In the genomic region with DNA sequence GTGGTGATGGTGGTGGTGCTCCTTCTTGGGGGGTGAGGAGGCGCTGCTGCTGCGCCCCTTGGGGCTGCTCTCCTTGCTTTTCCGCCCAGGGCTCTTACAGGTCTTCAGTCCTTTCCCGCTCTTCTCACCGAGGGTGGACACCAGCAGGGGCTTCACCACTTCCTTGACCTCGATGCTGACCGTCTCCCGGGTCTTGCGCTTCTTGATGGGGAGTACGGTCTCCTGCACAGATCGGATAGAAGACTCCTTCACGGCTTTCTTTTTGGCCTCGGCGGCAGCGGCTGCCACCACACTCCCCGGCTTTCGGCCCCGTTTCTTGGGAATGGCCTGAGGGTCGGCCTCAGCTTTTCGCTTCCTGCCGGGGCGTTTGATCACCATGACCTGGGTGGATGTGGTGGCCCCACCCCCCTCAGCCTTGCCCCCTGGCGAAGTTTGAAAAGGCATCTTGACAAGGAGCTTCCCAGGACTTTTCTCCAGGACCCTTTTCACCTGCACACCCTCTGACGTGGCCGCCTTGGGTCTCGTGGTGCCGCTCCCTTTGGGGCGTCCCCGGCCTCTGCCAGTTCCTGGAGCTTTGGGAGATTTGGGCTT, we compare ENCODE assay signal across 28 cellular contexts.
"Had no signal": no experiment of that assay in that cellular context is flagged by ENCODE, and none has a peak within 500 bp of the region (broad histone marks: within the 10 kb centered on the region; RNA-seq: fewer than 3 reads in every experiment).

No MANE protein-coding gene starts in this region.

- H3K4me3 Mint-ChIP-seq: activated naive CD4-positive, alpha-beta T cell treated with anti-CD3 and anti-CD28 coated beads for 36 hours; activated naive CD8-positive, alpha-beta T cell treated with anti-CD3 and anti-CD28 coated beads, Interleukin-2, amount 10 ng/mL, durations not matched to agents 7 days and 5 days; dendritic cell treated with granulocyte-macrophage colony-stimulating factor and Interleukin-4, amounts not matched to agents 40 ng/mL and 50 ng/mL, for 4 days; mesothelial cell of epicardium; nephron progenitor cell; T-helper 17 cell had no signal

- FAIRE-seq: urothelium cell line had no signal

- H3K4me1 Mint-ChIP-seq: mesothelial cell of epicardium, T-helper 17 cell had no signal

- H3K4me1 ChIP-seq: psoas muscle had no signal

- H3K9me3 Mint-ChIP-seq: activated naive CD4-positive, alpha-beta T cell treated with anti-CD3 and anti-CD28 coated beads for 36 hours; activated naive CD8-positive, alpha-beta T cell treated with anti-CD3 and anti-CD28 coated beads, Interleukin-2, amount 10 ng/mL, durations not matched to agents 7 days and 5 days; dendritic cell treated with granulocyte-macrophage colony-stimulating factor and Interleukin-4, amounts not matched to agents 40 ng/mL and 50 ng/mL, for 4 days; naive B cell had no signal

- H3K36me3 Mint-ChIP-seq: activated naive CD8-positive, alpha-beta T cell treated with anti-CD3 and anti-CD28 coated beads, Interleukin-2, amount 10 ng/mL, durations not matched to agents 7 days and 5 days; naive B cell had no signal

- H3K27me3 Mint-ChIP-seq: activated naive CD8-positive, alpha-beta T cell treated with anti-CD3 and anti-CD28 coated beads, Interleukin-2, amount 10 ng/mL, durations not matched to agents 7 days and 5 days; dendritic cell treated with granulocyte-macrophage colony-stimulating factor and Interleukin-4, amounts not matched to agents 40 ng/mL and 50 ng/mL, for 4 days; naive B cell; T-helper 17 cell had no signal

- H3K27ac Mint-ChIP-seq: activated naive CD4-positive, alpha-beta T cell treated with anti-CD3 and anti-CD28 coated beads for 36 hours; activated naive CD8-positive, alpha-beta T cell treated with anti-CD3 and anti-CD28 coated beads, Interleukin-2, amount 10 ng/mL, durations not matched to agents 7 days and 5 days; dendritic cell treated with granulocyte-macrophage colony-stimulating factor and Interleukin-4, amounts not matched to agents 40 ng/mL and 50 ng/mL, for 4 days; mesothelial cell of epicardium; nephron progenitor cell had no signal

- H3K36me3 ChIP-seq: brain microvascular endothelial cell, ovary had no signal

- H3K27ac ChIP-seq: brain microvascular endothelial cell, epithelial cell of prostate, esophagus squamous epithelium, hepatocyte, neutrophil, ovary, psoas muscle, WERI-Rb-1 had no signal

- H3K27me3 ChIP-seq: brain microvascular endothelial cell, esophagus squamous epithelium, hepatocyte, neutrophil, ovary, testis had no signal

- H3K9me3 ChIP-seq: esophagus squamous epithelium, neutrophil, ovary, psoas muscle, testis had no signal

- H3K4me3 ChIP-seq: esophagus squamous epithelium, hepatocyte, ovary, psoas muscle, testis had no signal

- DNase-seq: activated CD4-positive, alpha-beta T cell treated with anti-CD3 and anti-CD28 coated beads for 48 hours; activated CD4-positive, alpha-beta T cell treated with anti-CD3 and anti-CD28 coated beads, Interleukin-2, amount 50 U/mL, for 48 hours; activated CD8-positive, alpha-beta memory T cell treated with anti-CD3 and anti-CD28 coated beads for 24 hours; activated effector memory CD4-positive, alpha-beta T cell treated with Interleukin-2 at 50 U/mL for 16 hours; activated naive CD4-positive, alpha-beta T cell treated with anti-CD3 and anti-CD28 coated beads for 36 hours; activated naive CD8-positive, alpha-beta T cell treated with anti-CD3 and anti-CD28 coated beads, Interleukin-2, amount 10 ng/mL, durations not matched to agents 7 days and 5 days; brain microvascular endothelial cell; central memory CD4-positive, alpha-beta T cell; effector CD4-positive, alpha-beta T cell; esophagus squamous epithelium; islet precursor cell; left cardiac atrium; naive B cell; nephron progenitor cell; ovary; psoas muscle; stimulated activated naive CD4-positive, alpha-beta T cell treated with Interleukin-2 at 50 U/mL for 16 hours; T-helper 17 cell; T1000; trophoblast cell; WERI-Rb-1 had no signal
